In the genomic region with DNA sequence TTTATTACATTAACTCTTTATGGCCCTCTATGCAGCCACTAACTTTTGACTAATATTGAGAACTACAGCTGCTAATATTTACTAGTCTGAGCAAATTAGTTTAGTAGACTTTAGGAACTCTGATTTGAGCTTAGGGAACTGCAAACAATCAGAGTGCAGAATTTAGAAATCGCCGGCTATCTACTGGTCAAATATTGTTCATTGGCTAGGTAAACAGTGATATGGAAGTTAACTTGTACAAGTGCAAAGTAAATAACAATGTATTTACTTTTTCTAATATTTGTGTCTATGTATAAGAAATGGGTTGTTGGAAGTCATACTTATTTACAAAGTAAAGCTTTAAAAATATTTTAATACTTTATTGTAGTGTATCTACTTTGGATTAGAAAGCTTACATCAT, we compare ENCODE assay signal across 17 cellular contexts.
DNase-seq lines count a peak whose midpoint lies in the region; ATAC-seq, FAIRE-seq and TF ChIP-seq lines count a peak whose summit lies in the region.
"Had no signal": no experiment of that assay in that cellular context is flagged by ENCODE, and none has a peak within 500 bp of the region (broad histone marks: within the 10 kb centered on the region; RNA-seq: fewer than 3 reads in every experiment).

No MANE protein-coding gene starts in this region.

- H3K79me2 ChIP-seq in SU-DHL-6 (ENCODE audit: insufficient read depth, low read length) (no peaks in the 10 kb centered on the region), HepG2 (ENCODE audit: insufficient read depth, low read length) (no peaks in the 10 kb centered on the region)

- H4K20me1 ChIP-seq in SU-DHL-6 (ENCODE audit: low read depth, low read length) (no peaks in the 10 kb centered on the region), HepG2 (ENCODE audit: insufficient read depth, low read length) (no peaks in the 10 kb centered on the region)

- no peaks in the 10 kb centered on the region for H3K9me3 Mint-ChIP-seq in activated naive CD4-positive, alpha-beta T cell treated with anti-CD3 and anti-CD28 coated beads for 36 hours
- H3K9me3 Mint-ChIP-seq: CD14-positive monocyte; CD8-positive, alpha-beta T cell had no signal

- peak overlapping the region; percentile 100; the same call in 1 of the 2 replicates for H3K27ac ChIP-seq in SU-DHL-6 (ENCODE audit: low read depth, low read length)
- no peak overlapping the region for H3K27ac ChIP-seq in HepG2 (ENCODE audit: extremely low read length, insufficient read depth, low read length)
- H3K27ac ChIP-seq in upper lobe of right lung, result no peak overlapping the region
- H3K27ac ChIP-seq: A549 had no signal

- H3K9ac ChIP-seq in SU-DHL-6 (ENCODE audit: low read length) (no peak overlapping the region), HepG2 (ENCODE audit: insufficient read depth, low read depth, low read length) (no peak overlapping the region)

- POLR2A ChIA-PET in HepG2 (lab: Yijun Ruan, JAX), result no interaction called here

- no TSS peak for BruUV-seq in HepG2 (replicated peaks; lab: Mats Ljungman, UMichigan)

- 4% methylated on average over 2 of the region's 2 CpGs for WGBS in HepG2 (ENCODE audit: low lambda C conversion rate)

- H3K27me3 Mint-ChIP-seq in activated naive CD4-positive, alpha-beta T cell treated with anti-CD3 and anti-CD28 coated beads for 36 hours (ENCODE audit: low read depth), result no peaks in the 10 kb centered on the region

- intact Hi-C loops in HepG2 (cut with micrococcal nuclease; ENCODE audit: unreplicated experiment) (loop anchor here (5.0 kb wide), 1 partner anchor 372 kb away; no protein-coding TSS in a partner anchor), upper lobe of right lung (cut with DNase I) (no loop called here)
- intact Hi-C loops in activated naive CD4-positive, alpha-beta T cell treated with anti-CD3 and anti-CD28 coated beads for 36 hours (cut with micrococcal nuclease), result loop anchor here (5.0 to 10.0 kb wide), 2 partner anchors 248 to 420 kb away; a partner anchor contains a TSS

- H3K9me2 ChIP-seq in SU-DHL-6 (replicated peaks; ENCODE audit: insufficient read depth, low read length), result no peaks in the 10 kb centered on the region

- TF ChIP-seq EP300 in HepG2 (IDR thresholded peaks at IDR 0.05; ENCODE audit: low read depth in 2 of 2, low read length in 2 of 2), result peak in 1 of 2 experiments; percentile 26; a peak in 1 of 4 replicates
- no peak for TF ChIP-seq EP300 in HepG2 (CRISPR knock-in tag; IDR thresholded peaks at IDR 0.05; ENCODE audit: borderline replicate concordance)

- CTCF ChIA-PET in HepG2 (lab: Yijun Ruan, JAX; ENCODE audit: low intra/inter-chr PET ratio, low total read pairs), result no interaction called here
- CTCF ChIA-PET in activated naive CD4-positive, alpha-beta T cell treated with anti-CD3 and anti-CD28 coated beads for 36 hours (lab: Charles Lee), result no interaction called here

- TF ChIP-seq CTCF in LNCaP clone FGC (IDR thresholded peaks at IDR 0.05; ENCODE audit: control insufficient read depth, extremely low read depth, insufficient read depth) (no peak), SU-DHL-6 (IDR thresholded peaks at IDR 0.05; ENCODE audit: insufficient read depth, low read length, poor library complexity, severe bottlenecking) (no peak), HepG2 (CRISPR knock-in tag; IDR thresholded peaks at IDR 0.05) (no peak), upper lobe of right lung (IDR thresholded peaks at IDR 0.05) (no peak)

- H3K4me2 ChIP-seq in SU-DHL-6 (ENCODE audit: low read depth, low read length, poor library complexity, severe bottlenecking), result no peak overlapping the region
- no peak overlapping the region for H3K4me2 ChIP-seq in HepG2 (ENCODE audit: low read depth, low read length)
- H3K4me2 ChIP-seq: A549 had no signal

- in situ Hi-C loops in HepG2 (cut with HindIII; ENCODE audit: extremely low pct_ligation_motif_present, low pct_unique_long_range_greater_than_20kb), result no loop called here

- peaks cover 6% of the 10 kb centered on the region for H3K4me1 Mint-ChIP-seq in activated naive CD4-positive, alpha-beta T cell treated with anti-CD3 and anti-CD28 coated beads for 36 hours (ENCODE audit: low read depth)
- H3K4me1 Mint-ChIP-seq: CD14-positive monocyte had no signal

- no peaks in the 10 kb centered on the region for H3K36me3 Mint-ChIP-seq in activated naive CD4-positive, alpha-beta T cell treated with anti-CD3 and anti-CD28 coated beads for 36 hours (ENCODE audit: low read depth)
- H3K36me3 Mint-ChIP-seq: CD14-positive monocyte; CD8-positive, alpha-beta T cell had no signal

- H3K27ac Mint-ChIP-seq in activated naive CD4-positive, alpha-beta T cell treated with anti-CD3 and anti-CD28 coated beads for 36 hours, result no peak overlapping the region
- H3K27ac Mint-ChIP-seq: CD14-positive monocyte; CD8-positive, alpha-beta T cell had no signal

- TF ChIP-seq POLR2A in HepG2 (IDR thresholded peaks at IDR 0.05; ENCODE audit: insufficient read depth in 1 of 2, low read depth in 2 of 2, low read length in 2 of 2), result no peak

- H3K4me3 Mint-ChIP-seq in activated naive CD4-positive, alpha-beta T cell treated with anti-CD3 and anti-CD28 coated beads for 36 hours, result no peak overlapping the region
- H3K4me3 Mint-ChIP-seq: CD14-positive monocyte; CD8-positive, alpha-beta T cell had no signal

- H3K4me3 ChIP-seq in LNCaP clone FGC (ENCODE audit: low read depth, low read length), result no peak overlapping the region
- no peak overlapping the region for H3K4me3 ChIP-seq in SU-DHL-6 (ENCODE audit: insufficient read depth, low read length, poor library complexity, severe bottlenecking)
- no peak overlapping the region for H3K4me3 ChIP-seq in HepG2 (replicated peaks in 1 of 3; ENCODE audit: insufficient read depth in 1 of 3, low read depth in 2 of 3, low read length in 3 of 3)
- H3K4me3 ChIP-seq in upper lobe of right lung, result no peak overlapping the region
- H3K4me3 ChIP-seq: A549, HAP-1 had no signal

- no peaks in the 10 kb centered on the region for H3K4me1 ChIP-seq in HepG2 (ENCODE audit: insufficient read depth, low read length)
- no peaks in the 10 kb centered on the region for H3K4me1 ChIP-seq in upper lobe of right lung
- H3K4me1 ChIP-seq: A549, HAP-1 had no signal

- TF ChIP-seq RAD21 in HepG2 (CRISPR knock-in tag; IDR thresholded peaks at IDR 0.05), result no peak

- H3K36me3 ChIP-seq in SU-DHL-6 (ENCODE audit: low read length) (no peaks in the 10 kb centered on the region), HepG2 (replicated peaks in 1 of 2; ENCODE audit: control insufficient read depth in 1 of 2, insufficient read depth in 2 of 2, low read length in 2 of 2) (no peaks in the 10 kb centered on the region), upper lobe of right lung (no peaks in the 10 kb centered on the region)
- H3K36me3 ChIP-seq: HAP-1 had no signal

- DNase-seq in LNCaP clone FGC (ENCODE audit: low read depth), result peak; percentile 74
- DNase-seq in HepG2 (ENCODE audit: low spot score), result peak; percentile 47
- no peak for DNase-seq in upper lobe of right lung
- DNase-seq in NCI-H187 treated with DMSO at 0.1 percent for 48 hours (lab: John Stamatoyannopoulos, UW), result no peak
- DNase-seq in activated naive CD4-positive, alpha-beta T cell treated with anti-CD3 and anti-CD28 coated beads for 36 hours, result no peak
- DNase-seq: CD8-positive, alpha-beta T cell; COR-L47; DMS153; GF-D8 had no signal

- peaks cover 23% of the 10 kb centered on the region for H3F3A ChIP-seq in SU-DHL-6 (ENCODE audit: insufficient read depth)

- ATAC-seq in HepG2 (peak; percentile 73), upper lobe of right lung (peak; percentile 23), HG03280 (IDR thresholded peaks at IDR 0.05; ENCODE audit: unreplicated experiment) (no peak)
- ATAC-seq: A549; CD8-positive, alpha-beta T cell had no signal

- FAIRE-seq in HepG2 (lab: Jason Lieb, UNC), result no peak
- FAIRE-seq: A549, D721Med, GM19239, H1 had no signal

- H3K27me3 ChIP-seq in SU-DHL-6 (ENCODE audit: low read length) (no peaks in the 10 kb centered on the region), HepG2 (ENCODE audit: control insufficient read depth in 1 of 2, insufficient read depth in 2 of 2, low read length in 2 of 2) (no peaks in the 10 kb centered on the region; a peak in 1 of 5 replicates), upper lobe of right lung (no peaks in the 10 kb centered on the region)

- H2AFZ ChIP-seq in SU-DHL-6 (ENCODE audit: low read depth, low read length, severe bottlenecking) (no peak overlapping the region), HepG2 (ENCODE audit: low read length) (no peak overlapping the region)

- H3K9me3 ChIP-seq in SU-DHL-6 (ENCODE audit: insufficient read depth, low read length), result no peaks in the 10 kb centered on the region
- no peaks in the 10 kb centered on the region for H3K9me3 ChIP-seq in HepG2 (ENCODE audit: low read length)
- H3K9me3 ChIP-seq in upper lobe of right lung, result no peaks in the 10 kb centered on the region
- H3K9me3 ChIP-seq: A549, HAP-1 had no signal

TF ChIP-seq in HepG2, 621 proteins besides CTCF, POLR2A, EP300 and RAD21 (continues in another document):
- no peak for TF ChIP-seq ZNF709 (CRISPR knock-in tag; IDR thresholded peaks at IDR 0.05)
- TF ChIP-seq SMC3 (IDR thresholded peaks at IDR 0.05; ENCODE audit: low read length), result no peak
- TF ChIP-seq, protein P1, sequence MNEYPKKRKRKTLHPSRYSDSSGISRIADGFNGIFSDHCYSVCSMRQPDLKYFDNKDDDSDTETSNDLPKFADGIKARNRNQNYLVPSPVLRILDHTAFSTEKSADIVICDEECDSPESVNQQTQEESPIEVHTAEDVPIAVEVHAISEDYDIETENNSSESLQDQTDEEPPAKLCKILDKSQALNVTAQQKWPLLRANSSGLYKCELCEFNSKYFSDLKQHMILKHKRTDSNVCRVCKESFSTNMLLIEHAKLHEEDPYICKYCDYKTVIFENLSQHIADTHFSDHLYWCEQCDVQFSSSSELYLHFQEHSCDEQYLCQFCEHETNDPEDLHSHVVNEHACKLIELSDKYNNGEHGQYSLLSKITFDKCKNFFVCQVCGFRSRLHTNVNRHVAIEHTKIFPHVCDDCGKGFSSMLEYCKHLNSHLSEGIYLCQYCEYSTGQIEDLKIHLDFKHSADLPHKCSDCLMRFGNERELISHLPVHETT (CRISPR knock-in tag; conservative IDR thresholded peaks at IDR 0.05), result no peak
- no peak for TF ChIP-seq ZNF232 (CRISPR knock-in tag; IDR thresholded peaks at IDR 0.05; ENCODE audit: borderline replicate concordance)
- TF ChIP-seq, protein P2, sequence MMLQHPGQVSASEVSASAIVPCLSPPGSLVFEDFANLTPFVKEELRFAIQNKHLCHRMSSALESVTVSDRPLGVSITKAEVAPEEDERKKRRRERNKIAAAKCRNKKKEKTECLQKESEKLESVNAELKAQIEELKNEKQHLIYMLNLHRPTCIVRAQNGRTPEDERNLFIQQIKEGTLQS (CRISPR knock-in tag; IDR thresholded peaks at IDR 0.05), result no peak
- no peak for TF ChIP-seq ELF1 (CRISPR knock-in tag; IDR thresholded peaks at IDR 0.05)
- no peak for TF ChIP-seq ZNF17 (CRISPR knock-in tag; IDR thresholded peaks at IDR 0.05)

Comparison
In these comparisons a context has a peak if more than half of its experiments do, and no peak if none do; other contexts are left out.
1. DNase-seq: peak in LNCaP clone FGC (single experiment) and HepG2 (single experiment); none in upper lobe of right lung (single experiment), NCI-H187 treated with DMSO at 0.1 percent for 48 hours (single experiment) and activated naive CD4-positive, alpha-beta T cell treated with anti-CD3 and anti-CD28 coated beads for 36 hours (single experiment).